In genomic region chr15:35141743-35142356, GRCh38 we compare ENCODE assay signal across 10 cellular contexts. TPM values are rescaled to one million over a fixed set of nuclear protein-coding genes. Genes with fewer than 3 reads are reported as not detected.
DNase-seq lines count a peak whose midpoint lies in the region; ATAC-seq, FAIRE-seq and TF ChIP-seq lines count a peak whose summit lies in the region.
"Had no signal": no experiment of that assay in that cellular context is flagged by ENCODE, and none has a peak within 500 bp of the region (broad histone marks: within the 10 kb centered on the region; RNA-seq: fewer than 3 reads in every experiment).

No MANE protein-coding gene starts in this region.

- H3K4me2 ChIP-seq in osteoblast (ENCODE audit: insufficient read depth, low read length): peak overlapping the region; percentile 27

- H3K9me3 ChIP-seq in osteoblast (ENCODE audit: low read depth, low read length): no peaks in the 10 kb centered on the region

- no peaks in the 10 kb centered on the region for H3K36me3 ChIP-seq in osteoblast (ENCODE audit: insufficient read depth, low read length)

- no peak for TF ChIP-seq CTCF in osteoblast (IDR thresholded peaks at IDR 0.05; ENCODE audit: extremely low read depth, low read depth, low read length)

- peaks cover 16% of the 10 kb centered on the region for H3K4me1 ChIP-seq in osteoblast (ENCODE audit: insufficient read depth, low read length)

- no peaks in the 10 kb centered on the region for H3K27me3 ChIP-seq in osteoblast (ENCODE audit: insufficient read depth, low read length)

- FAIRE-seq in G401.6 (lab: Jason Lieb, UNC): peak; percentile 88

- no peaks in the 10 kb centered on the region for H3K79me2 ChIP-seq in osteoblast (ENCODE audit: insufficient read depth, low read length)

- peak overlapping the region; percentile 4 for H2AFZ ChIP-seq in osteoblast (ENCODE audit: low read length)

- DNase-seq in M059J (ENCODE audit: low read depth) (peak; percentile 79), cerebellar cortex (ENCODE audit: low spot score) (peak; percentile 76), osteoblast (ENCODE audit: insufficient read length, low spot score, missing footprints) (no peak), medulla oblongata (ENCODE audit: extremely low spot score) (no peak), RPMI8226 (no peak), NCI-H2196 treated with DMSO at 0.1 percent for 48 hours (lab: John Stamatoyannopoulos, UW; ENCODE audit: unreplicated experiment) (no peak)
- DNase-seq: effector CD8-positive, alpha-beta T cell; right cardiac atrium had no signal

- no peaks in the 10 kb centered on the region for H4K20me1 ChIP-seq in osteoblast (ENCODE audit: insufficient read depth, low read length)

- no peak overlapping the region for H3K4me3 ChIP-seq in osteoblast (ENCODE audit: insufficient read depth, low read length)

- peak overlapping the region; percentile 19 for H3K27ac ChIP-seq in osteoblast (ENCODE audit: low read depth, low read length)

- no peak for ATAC-seq in HG03039 (IDR thresholded peaks at IDR 0.05; ENCODE audit: unreplicated experiment)

RNA-seq across cellular contexts. Expression of gene NANOGP8, which starts 56.8 kb away (rescaled TPM):
- not detected in 2 replicates for total RNA-seq in M059J (2014; rRNA removed; shearing (Covaris generic))
- under 0.01 and 1.2 TPM in 2 replicates for total RNA-seq in osteoblast
- total RNA-seq: right cardiac atrium had no signal

Comparison
In these comparisons a context has a peak if more than half of its experiments do, and no peak if none do; other contexts are left out.
1. DNase-seq: peak in M059J (single experiment) and cerebellar cortex (single experiment); none in osteoblast (single experiment), medulla oblongata (single experiment), RPMI8226 (single experiment) and NCI-H2196 treated with DMSO at 0.1 percent for 48 hours (single experiment).